9 cellular contexts compared by ENCODE assay signal in genomic region chr21:38804030-38804616, GRCh38. TPM values are rescaled to one million over a fixed set of nuclear protein-coding genes. Genes with fewer than 3 reads are reported as not detected.
DNase-seq lines count a peak whose midpoint lies in the region; ATAC-seq lines count a peak whose summit lies in the region.
"Had no signal": no experiment of that assay in that cellular context is flagged by ENCODE, and none has a peak within 500 bp of the region (broad histone marks: within the 10 kb centered on the region; RNA-seq: fewer than 3 reads in every experiment).

No MANE protein-coding gene starts in this region.

- H3K4me3 ChIP-seq in endocrine pancreas (ENCODE audit: control insufficient read depth, insufficient read depth, low read length) (peak overlapping the region; percentile 53), trophoblast cell (ENCODE audit: low read depth, low read length) (no peak overlapping the region)

- H2BK120ac ChIP-seq in trophoblast cell (ENCODE audit: insufficient read depth, low read length, poor library complexity): no peak overlapping the region

- DNase-seq in ELR (ENCODE audit: low read depth): peak; percentile 60
- DNase-seq in RPMI7951 (ENCODE audit: low read depth): peak; percentile 42
- DNase-seq in trophoblast cell: no peak
- DNase-seq in DMS79 (lab: John Stamatoyannopoulos, UW): no peak
- DNase-seq in Right ventricle myocardium superior: no peak
- no peak for DNase-seq in NCI-H1436 treated with DMSO at 0.1 percent for 48 hours (lab: John Stamatoyannopoulos, UW)
- DNase-seq in sciatic nerve (ENCODE audit: low spot score): no peak

- H3K14ac ChIP-seq in trophoblast cell (ENCODE audit: low read length): no peak overlapping the region

- H3K9me3 ChIP-seq in endocrine pancreas (ENCODE audit: control insufficient read depth, low read length) (no peaks in the 10 kb centered on the region), trophoblast cell (ENCODE audit: insufficient read depth, low read depth, low read length) (no peaks in the 10 kb centered on the region)
- H3K9me3 ChIP-seq: mucosa of descending colon had no signal

- H4K8ac ChIP-seq in trophoblast cell (ENCODE audit: low read depth, low read length): no peak overlapping the region

- intact Hi-C loops in Right ventricle myocardium superior (cut with DNase I) (loop anchor here (2.0 to 10.0 kb wide), 2 partner anchors 69 to 323 kb away; no protein-coding TSS in a partner anchor), sciatic nerve (cut with DNase I) (no loop called here)

- no peak overlapping the region for H4K91ac ChIP-seq in trophoblast cell (ENCODE audit: low read depth, low read length)

- no peak overlapping the region for H3K4me2 ChIP-seq in trophoblast cell (ENCODE audit: low read length)

- H3K36me3 ChIP-seq in endocrine pancreas (ENCODE audit: control insufficient read depth, insufficient read depth, low read length) (no peaks in the 10 kb centered on the region), trophoblast cell (ENCODE audit: control insufficient read depth in 1 of 2, insufficient read depth in 2 of 2, low read length in 2 of 2) (no peaks in the 10 kb centered on the region)

- ATAC-seq in Right ventricle myocardium superior (ENCODE audit: poor library complexity) (no peak), sciatic nerve (no peak)

- H2AFZ ChIP-seq in trophoblast cell (ENCODE audit: insufficient read depth, low read length, poor library complexity): no peak overlapping the region

- H3K18ac ChIP-seq in trophoblast cell (ENCODE audit: low read length): no peak overlapping the region

- H3K4me1 ChIP-seq in endocrine pancreas (ENCODE audit: control insufficient read depth, insufficient read depth, low read length) (no peaks in the 10 kb centered on the region), trophoblast cell (ENCODE audit: control insufficient read depth in 1 of 2, insufficient read depth in 2 of 2, low read length in 2 of 2) (peaks cover 15 to 23% of the 10 kb centered on the region in 2 experiments)

- no peak overlapping the region for H3K9ac ChIP-seq in endocrine pancreas (ENCODE audit: control insufficient read depth, insufficient read depth, low read length)
- no peak overlapping the region for H3K9ac ChIP-seq in trophoblast cell (ENCODE audit: low read length)

- H4K12ac ChIP-seq in trophoblast cell (ENCODE audit: low read depth, low read length): no peak overlapping the region

- H2BK12ac ChIP-seq in trophoblast cell (ENCODE audit: low read length): peak overlapping the region; percentile 21

- WGBS in trophoblast cell (ENCODE audit: extremely low coverage, insufficient coverage, insufficient read length): no CpG with 5 or more reads among the region's 6 CpGs

- peaks cover 10% of the 10 kb centered on the region for H3K79me2 ChIP-seq in trophoblast cell (ENCODE audit: control insufficient read depth, insufficient read depth, low read length, poor library complexity)

- no peak overlapping the region for H3K23ac ChIP-seq in trophoblast cell (ENCODE audit: low read length)

- H2AK5ac ChIP-seq in trophoblast cell (ENCODE audit: low read length): no peak overlapping the region

- H3K4ac ChIP-seq in trophoblast cell (ENCODE audit: low read depth, low read length): no peak overlapping the region

- H3K27me3 ChIP-seq in endocrine pancreas (ENCODE audit: control insufficient read depth, insufficient read depth, low read length): no peaks in the 10 kb centered on the region
- no peaks in the 10 kb centered on the region for H3K27me3 ChIP-seq in trophoblast cell (ENCODE audit: insufficient read depth, low read length)

- peaks cover 21% of the 10 kb centered on the region for H3K79me1 ChIP-seq in trophoblast cell (ENCODE audit: low read length)

- no peak overlapping the region for H3K27ac ChIP-seq in trophoblast cell (ENCODE audit: low read depth, low read length)

- no peak overlapping the region for H2BK5ac ChIP-seq in trophoblast cell (ENCODE audit: low read depth, low read length, poor library complexity)

RNA-seq across cellular contexts. Expression of gene ETS2, which starts 1.6 kb away (rescaled TPM):
- 16.0 and 16.1 TPM in 2 replicates for total RNA-seq in RPMI7951 (2014; rRNA removed; shearing (Covaris generic))
- 17.3 and 18.1 TPM in 2 replicates for polyA plus RNA-seq in trophoblast cell (2013)
- total RNA-seq in Right ventricle myocardium superior (37.2 TPM), sciatic nerve (139 TPM)

Comparison
In these comparisons a context has a peak if more than half of its experiments do, and no peak if none do; other contexts are left out.
1. DNase-seq: peak in ELR (single experiment) and RPMI7951 (single experiment); none in trophoblast cell (0 of 2), DMS79 (single experiment), Right ventricle myocardium superior (single experiment), NCI-H1436 treated with DMSO at 0.1 percent for 48 hours (single experiment) and sciatic nerve (single experiment).